In genomic region chr14:35878272-35879140, GRCh38 we compare ENCODE assay signal across 10 cellular contexts. TPM values are rescaled to one million over a fixed set of nuclear protein-coding genes. Genes with fewer than 3 reads are reported as not detected.
DNase-seq lines count a peak whose midpoint lies in the region; ATAC-seq and TF ChIP-seq lines count a peak whose summit lies in the region.
"Had no signal": no experiment of that assay in that cellular context is flagged by ENCODE, and none has a peak within 500 bp of the region (broad histone marks: within the 10 kb centered on the region; RNA-seq: fewer than 3 reads in every experiment).

No MANE protein-coding gene starts in this region.

- no peaks in the 10 kb centered on the region for H3K27me3 Mint-ChIP-seq in MCF 10A (ENCODE audit: insufficient read depth, unreplicated experiment)
- H3K27me3 Mint-ChIP-seq in stimulated activated naive CD8-positive, alpha-beta T cell treated with anti-CD3 and anti-CD28 coated beads, Interleukin-15, amount 100 ng/mL, for 72 hours = no peaks in the 10 kb centered on the region

- no TSS peak for BruUV-seq in MCF 10A (replicated peaks; lab: Mats Ljungman, UMichigan)

- H3K36me3 Mint-ChIP-seq in MCF 10A (ENCODE audit: insufficient read depth, unreplicated experiment) = peaks cover 6% of the 10 kb centered on the region

- H3K27me3 ChIP-seq in breast epithelium (no peaks in the 10 kb centered on the region), adipocyte (replicated peaks; ENCODE audit: control insufficient read depth, insufficient read depth, low read length) (no peaks in the 10 kb centered on the region), uterus (no peaks in the 10 kb centered on the region), vagina (no peaks in the 10 kb centered on the region)

- peaks cover 31% of the 10 kb centered on the region for H3K4me1 Mint-ChIP-seq in MCF 10A (ENCODE audit: insufficient read depth, unreplicated experiment)
- peaks cover 13% of the 10 kb centered on the region for H3K4me1 Mint-ChIP-seq in stimulated activated naive CD8-positive, alpha-beta T cell treated with anti-CD3 and anti-CD28 coated beads, Interleukin-15, amount 100 ng/mL, for 72 hours
- H3K4me1 Mint-ChIP-seq: neural crest cell had no signal

- H3K4me1 ChIP-seq in breast epithelium (no peaks in the 10 kb centered on the region), adipocyte (ENCODE audit: control insufficient read depth, insufficient read depth, low read length) (peaks cover 28% of the 10 kb centered on the region), uterus (no peaks in the 10 kb centered on the region), vagina (peaks cover 12% of the 10 kb centered on the region)

- H3K4me3 Mint-ChIP-seq in MCF 10A (ENCODE audit: unreplicated experiment) = peak overlapping the region; percentile 54
- H3K4me3 Mint-ChIP-seq in stimulated activated naive CD8-positive, alpha-beta T cell treated with anti-CD3 and anti-CD28 coated beads, Interleukin-15, amount 100 ng/mL, for 72 hours = no peak overlapping the region
- H3K4me3 Mint-ChIP-seq: neural crest cell had no signal

- ATAC-seq in stimulated activated naive CD8-positive, alpha-beta T cell treated with anti-CD3 and anti-CD28 coated beads, Interleukin-15, amount 100 ng/mL, for 72 hours = no peak

- DNase-seq in MCF 10A (ENCODE audit: unreplicated experiment) (peak; percentile 92), breast epithelium (ENCODE audit: low spot score in 2 of 2) (no peak), adipocyte (ENCODE audit: low read depth) (peak; percentile 85), hepatic stellate cell (ENCODE audit: low spot score) (peak; percentile 75), uterus (peak; percentile 41 to 49), vagina (ENCODE audit: extremely low spot score in 2 of 2) (no peak), SW480 (ENCODE audit: low spot score) (no peak)
- DNase-seq in stimulated activated naive CD8-positive, alpha-beta T cell treated with anti-CD3 and anti-CD28 coated beads, Interleukin-15, amount 100 ng/mL, for 72 hours = no peak
- DNase-seq: DMS79 had no signal

- POLR2A ChIA-PET in MCF 10A (lab: Yijun Ruan, JAX) = interaction anchor here (0.6 to 2.2 kb wide), 5 partner anchors 20 to 442 kb away, joined by 3 to 19 read pairs (median 4); partner anchors contain the start of genes BRMS1L and MBIP

- no peaks in the 10 kb centered on the region for H3K36me3 ChIP-seq in breast epithelium
- H3K36me3 ChIP-seq in adipocyte (ENCODE audit: control insufficient read depth, insufficient read depth, low read length, severe bottlenecking) = no peaks in the 10 kb centered on the region
- H3K36me3 ChIP-seq in uterus = no peaks in the 10 kb centered on the region
- H3K36me3 ChIP-seq in vagina = no peaks in the 10 kb centered on the region

- no peak overlapping the region for H3K27ac ChIP-seq in breast epithelium
- H3K27ac ChIP-seq in uterus = peak overlapping the region in 1 of 2 donors; percentile 16
- no peak overlapping the region for H3K27ac ChIP-seq in vagina

- H3K27ac Mint-ChIP-seq in MCF 10A (ENCODE audit: low read depth, unreplicated experiment) = peak overlapping the region; percentile 80
- no peak overlapping the region for H3K27ac Mint-ChIP-seq in stimulated activated naive CD8-positive, alpha-beta T cell treated with anti-CD3 and anti-CD28 coated beads, Interleukin-15, amount 100 ng/mL, for 72 hours

- TF ChIP-seq POLR2A in breast epithelium (IDR thresholded peaks at IDR 0.05) = no peak
- no peak for TF ChIP-seq POLR2A in uterus (IDR thresholded peaks at IDR 0.05)
- no peak for TF ChIP-seq POLR2A in vagina (IDR thresholded peaks at IDR 0.05)

- no peaks in the 10 kb centered on the region for H3K9me3 Mint-ChIP-seq in MCF 10A (ENCODE audit: unreplicated experiment)
- no peaks in the 10 kb centered on the region for H3K9me3 Mint-ChIP-seq in stimulated activated naive CD8-positive, alpha-beta T cell treated with anti-CD3 and anti-CD28 coated beads, Interleukin-15, amount 100 ng/mL, for 72 hours
- H3K9me3 Mint-ChIP-seq: neural crest cell had no signal

- intact Hi-C loops in MCF 10A (cut with micrococcal nuclease) = loop anchor here (1.0 to 10.0 kb wide), 6 partner anchors 51 to 1272 kb away; partner anchors contain the start of gene BRMS1L
- intact Hi-C loops in breast epithelium (cut with DNase I; ENCODE audit: low total_unique reads) = no loop called here
- intact Hi-C loops in uterus (cut with DNase I; ENCODE audit: low total_unique reads) = no loop called here
- intact Hi-C loops in vagina (cut with DNase I) = no loop called here

- H3K9me3 ChIP-seq in breast epithelium (no peaks in the 10 kb centered on the region), adipocyte (ENCODE audit: control insufficient read depth, low read length) (no peaks in the 10 kb centered on the region), uterus (no peaks in the 10 kb centered on the region), vagina (no peaks in the 10 kb centered on the region)

- CTCF ChIA-PET in MCF 10A (lab: Yijun Ruan, JAX) = interaction anchor here (0.6 to 8.2 kb wide), 19 partner anchors 9 to 783 kb away, joined by 3 to 180 read pairs (median 3); partner anchors contain the start of gene PAX9

- TF ChIP-seq CTCF in MCF 10A (IDR thresholded peaks at IDR 0.05; ENCODE audit: unreplicated experiment) (no peak), breast epithelium (IDR thresholded peaks at IDR 0.05) (no peak), uterus (IDR thresholded peaks at IDR 0.05) (no peak), vagina (IDR thresholded peaks at IDR 0.05) (no peak)

- H3K9ac ChIP-seq in adipocyte (ENCODE audit: low read length) = peak overlapping the region; percentile 40

- no peak overlapping the region for H3K4me3 ChIP-seq in breast epithelium
- H3K4me3 ChIP-seq in adipocyte (ENCODE audit: low read length) = peak overlapping the region; percentile 12
- no peak overlapping the region for H3K4me3 ChIP-seq in uterus
- no peak overlapping the region for H3K4me3 ChIP-seq in vagina

RNA-seq across cellular contexts. Expression of gene BRMS1L, which starts 52.4 kb away (rescaled TPM):
- total RNA-seq in MCF 10A (2022) (7.8 and 10.8 TPM in 2 replicates), breast epithelium (1 to 10 TPM; 5.9 to 9.1 (median 7.5) TPM), uterus (10 to 100 TPM in 2 of 4 donors, 1 to 10 TPM in 2; 1.5 to 16.3 (median 8.5) TPM), vagina (9.6 TPM)

Comparison
In these comparisons a context has a peak if more than half of its experiments do, and no peak if none do; other contexts are left out.
1. DNase-seq: peak in MCF 10A (single experiment), adipocyte (single experiment), hepatic stellate cell (single experiment) and uterus (2 of 2); none in breast epithelium (0 of 2), vagina (0 of 2), SW480 (single experiment) and stimulated activated naive CD8-positive, alpha-beta T cell treated with anti-CD3 and anti-CD28 coated beads, Interleukin-15, amount 100 ng/mL, for 72 hours (0 of 2).